In the genomic region with DNA sequence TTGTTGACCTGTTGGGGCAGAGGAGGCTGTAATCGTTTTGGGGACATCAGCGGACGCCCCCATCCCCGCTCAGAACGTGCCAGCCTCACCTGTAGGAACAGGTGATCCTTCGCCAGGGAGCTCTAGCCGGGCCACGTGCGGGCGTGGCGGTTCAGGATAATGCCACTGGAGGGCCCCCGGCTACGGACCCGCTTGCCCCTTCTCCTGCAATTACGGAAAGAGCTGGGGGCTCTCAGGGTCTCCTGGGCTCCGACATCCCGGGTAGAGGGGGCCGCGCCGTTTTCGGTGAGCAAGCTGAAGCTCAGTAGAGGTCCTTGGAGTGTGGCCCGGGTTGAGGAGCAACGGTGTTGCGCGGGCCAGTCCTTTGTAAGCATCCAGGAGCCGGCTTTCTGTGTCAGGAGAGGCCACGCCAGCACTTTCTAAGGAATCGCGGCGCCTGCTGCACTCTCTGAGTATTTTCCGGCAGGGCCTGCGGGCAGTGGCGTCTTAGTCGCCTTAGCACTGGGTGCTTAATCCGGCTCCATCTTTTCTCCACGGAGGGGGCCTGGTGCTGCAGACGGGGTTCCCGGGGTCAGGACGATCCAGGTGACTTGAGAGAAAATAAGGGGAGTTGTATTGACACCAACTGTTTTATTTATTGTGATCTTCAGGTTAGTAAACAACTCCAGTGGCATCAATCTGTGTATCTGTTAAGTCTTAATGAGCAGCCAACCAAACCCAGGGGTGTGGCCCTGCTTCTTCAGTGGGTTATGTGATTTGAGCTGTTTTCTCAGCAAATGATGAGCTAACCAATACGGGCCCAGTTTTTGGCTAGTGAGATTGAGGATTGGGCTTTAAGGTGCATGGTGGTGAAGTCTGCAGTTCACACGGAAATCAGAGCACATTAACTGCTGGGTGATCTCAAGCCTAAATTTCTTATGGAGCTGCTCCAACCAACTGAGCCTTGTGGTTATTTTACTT, we compare ENCODE assay signal across 1 cellular context.
TF ChIP-seq lines count a peak whose summit lies in the region.

No MANE protein-coding gene starts in this region.

TF ChIP-seq in liver, 16 proteins besides CTCF, POLR2A, EP300 and RAD21 (continued from another document):
- TF ChIP-seq, protein P1, sequence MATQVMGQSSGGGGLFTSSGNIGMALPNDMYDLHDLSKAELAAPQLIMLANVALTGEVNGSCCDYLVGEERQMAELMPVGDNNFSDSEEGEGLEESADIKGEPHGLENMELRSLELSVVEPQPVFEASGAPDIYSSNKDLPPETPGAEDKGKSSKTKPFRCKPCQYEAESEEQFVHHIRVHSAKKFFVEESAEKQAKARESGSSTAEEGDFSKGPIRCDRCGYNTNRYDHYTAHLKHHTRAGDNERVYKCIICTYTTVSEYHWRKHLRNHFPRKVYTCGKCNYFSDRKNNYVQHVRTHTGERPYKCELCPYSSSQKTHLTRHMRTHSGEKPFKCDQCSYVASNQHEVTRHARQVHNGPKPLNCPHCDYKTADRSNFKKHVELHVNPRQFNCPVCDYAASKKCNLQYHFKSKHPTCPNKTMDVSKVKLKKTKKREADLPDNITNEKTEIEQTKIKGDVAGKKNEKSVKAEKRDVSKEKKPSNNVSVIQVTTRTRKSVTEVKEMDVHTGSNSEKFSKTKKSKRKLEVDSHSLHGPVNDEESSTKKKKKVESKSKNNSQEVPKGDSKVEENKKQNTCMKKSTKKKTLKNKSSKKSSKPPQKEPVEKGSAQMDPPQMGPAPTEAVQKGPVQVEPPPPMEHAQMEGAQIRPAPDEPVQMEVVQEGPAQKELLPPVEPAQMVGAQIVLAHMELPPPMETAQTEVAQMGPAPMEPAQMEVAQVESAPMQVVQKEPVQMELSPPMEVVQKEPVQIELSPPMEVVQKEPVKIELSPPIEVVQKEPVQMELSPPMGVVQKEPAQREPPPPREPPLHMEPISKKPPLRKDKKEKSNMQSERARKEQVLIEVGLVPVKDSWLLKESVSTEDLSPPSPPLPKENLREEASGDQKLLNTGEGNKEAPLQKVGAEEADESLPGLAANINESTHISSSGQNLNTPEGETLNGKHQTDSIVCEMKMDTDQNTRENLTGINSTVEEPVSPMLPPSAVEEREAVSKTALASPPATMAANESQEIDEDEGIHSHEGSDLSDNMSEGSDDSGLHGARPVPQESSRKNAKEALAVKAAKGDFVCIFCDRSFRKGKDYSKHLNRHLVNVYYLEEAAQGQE (IDR thresholded peaks at IDR 0.05) = no peak
- TF ChIP-seq FOXA1 (IDR thresholded peaks at IDR 0.05) = no peak
- TF ChIP-seq YY1 (IDR thresholded peaks at IDR 0.05) = no peak
- no peak for TF ChIP-seq ATF3 (IDR thresholded peaks at IDR 0.05)
